Comparison of ENCODE assay signal across 25 cellular contexts in the genomic region with DNA sequence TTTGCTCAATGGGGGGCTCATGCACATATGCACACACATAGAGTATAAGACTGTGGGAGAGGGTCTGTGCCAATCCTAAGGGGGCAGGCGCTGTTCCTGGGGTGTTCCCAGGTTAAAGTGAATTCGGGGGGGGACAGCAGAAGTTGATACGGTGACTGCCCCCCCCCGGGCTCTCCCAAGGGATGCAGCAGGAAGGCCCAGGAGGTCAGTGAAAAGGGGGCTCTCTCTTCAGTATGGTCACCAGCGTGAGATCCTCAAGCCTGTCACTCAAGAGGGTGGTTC. TPM values are rescaled to one million over a fixed set of nuclear protein-coding genes. Genes with fewer than 3 reads are reported as not detected.
"Had no signal": no experiment of that assay in that cellular context is flagged by ENCODE, and none has a peak within 500 bp of the region (broad histone marks: within the 10 kb centered on the region; RNA-seq: fewer than 3 reads in every experiment).

No MANE protein-coding gene starts in this region.

- H3K4me1 Mint-ChIP-seq: endodermal cell; naive thymus-derived CD8-positive, alpha-beta T cell had no signal

- H3K9me3 Mint-ChIP-seq: endodermal cell; naive thymus-derived CD8-positive, alpha-beta T cell had no signal

- H3K36me3 ChIP-seq: neutrophil, stomach had no signal

- H3K79me2 ChIP-seq: hepatocyte had no signal

- H3K4me3 Mint-ChIP-seq: endodermal cell; naive thymus-derived CD8-positive, alpha-beta T cell had no signal

- H3K4me2 ChIP-seq: hepatocyte had no signal

- H3K27me3 ChIP-seq: hepatocyte had no signal

- H3K9me3 ChIP-seq: mucosa of descending colon, neutrophil, stomach had no signal

- ATAC-seq: mucosa of descending colon; naive thymus-derived CD8-positive, alpha-beta T cell; sciatic nerve had no signal

- H3K27ac ChIP-seq: coronary artery, hepatocyte, neutrophil, stomach had no signal

- H3K36me3 Mint-ChIP-seq: naive thymus-derived CD8-positive, alpha-beta T cell had no signal

- DNase-seq: effector CD4-positive, alpha-beta T cell; foreskin melanocyte; kidney glomerular epithelial cell; mammary epithelial cell; mucosa of descending colon; naive thymus-derived CD8-positive, alpha-beta T cell; stimulated activated CD4-positive, alpha-beta T cell treated with anti-CD3 and anti-CD28 coated beads, Interleukin-2, amount 100 ng/mL, for 24 hours; stimulated activated naive CD4-positive, alpha-beta T cell; stomach; substantia nigra; trophoblast cell had no signal

- H3K4me3 ChIP-seq: coronary artery, hepatocyte, mucosa of descending colon, stomach had no signal

- H3K27ac Mint-ChIP-seq: endodermal cell had no signal

- H2AFZ ChIP-seq: hepatocyte had no signal

RNA-seq across cellular contexts. Expression of gene SPDYE6, which starts 32.4 kb away (rescaled TPM):
- total RNA-seq: dermis microvascular lymphatic vessel endothelial cell; endodermal cell; endothelial cell of umbilical vein; hepatocyte; lower leg skin; mammary epithelial cell; mesenteric fat pad; mucosa of descending colon; naive thymus-derived CD8-positive, alpha-beta T cell; osteoblast; pulmonary artery endothelial cell; sciatic nerve; skeletal muscle tissue; stomach; urinary bladder had no signal
- polyA plus RNA-seq: endothelial cell of umbilical vein, mammary epithelial cell, neural cell, stomach, urinary bladder had no signal
